In the genomic region with DNA sequence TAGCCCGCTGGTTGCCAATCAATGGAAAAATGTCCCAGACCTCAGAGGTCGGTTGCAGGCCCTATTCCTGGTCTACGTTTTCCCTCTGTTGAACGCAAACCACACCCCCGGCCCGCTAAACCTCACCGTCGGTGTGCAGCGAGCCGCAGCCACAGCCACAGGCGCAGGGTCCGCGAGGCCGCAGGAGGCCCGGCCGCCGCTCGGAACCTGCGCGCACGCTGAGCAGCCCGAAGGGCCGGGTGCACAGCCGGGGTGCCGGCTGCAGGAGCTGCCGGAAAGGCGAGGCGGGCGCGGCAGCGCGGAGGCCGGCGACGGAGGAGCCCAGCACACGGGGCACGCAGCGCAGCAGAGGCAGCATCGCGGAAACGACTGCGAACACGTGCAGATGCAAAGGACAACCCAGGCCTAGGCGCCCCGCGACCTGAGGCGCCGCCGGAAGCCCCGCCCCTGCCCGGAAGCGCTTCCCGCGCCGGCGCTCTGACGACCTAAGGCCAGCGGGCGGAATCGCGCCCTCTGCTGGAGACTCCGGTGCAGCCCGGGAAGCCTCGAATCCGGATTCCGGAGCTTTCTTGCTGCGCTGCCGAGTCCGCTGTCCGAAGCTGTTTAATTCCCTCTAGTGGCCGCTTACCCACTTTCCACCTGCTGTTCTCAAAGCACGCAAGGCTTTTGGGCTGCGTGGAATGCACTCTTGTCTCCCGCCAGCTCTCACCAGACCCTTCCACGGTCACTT, we compare ENCODE assay signal across 1 cellular context.
TF ChIP-seq lines count a peak whose summit lies in the region.

A gene with protein sequence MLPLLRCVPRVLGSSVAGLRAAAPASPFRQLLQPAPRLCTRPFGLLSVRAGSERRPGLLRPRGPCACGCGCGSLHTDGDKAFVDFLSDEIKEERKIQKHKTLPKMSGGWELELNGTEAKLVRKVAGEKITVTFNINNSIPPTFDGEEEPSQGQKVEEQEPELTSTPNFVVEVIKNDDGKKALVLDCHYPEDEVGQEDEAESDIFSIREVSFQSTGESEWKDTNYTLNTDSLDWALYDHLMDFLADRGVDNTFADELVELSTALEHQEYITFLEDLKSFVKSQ (minus strand): TSS at position 440 of the 730 bp plus-strand sequence. CDS start 82 bp downstream, at position 358.

TF ChIP-seq in HepG2, 621 proteins besides CTCF, POLR2A, EP300 and RAD21 (continued from another document and continues in another):
- TF ChIP-seq, protein P1, sequence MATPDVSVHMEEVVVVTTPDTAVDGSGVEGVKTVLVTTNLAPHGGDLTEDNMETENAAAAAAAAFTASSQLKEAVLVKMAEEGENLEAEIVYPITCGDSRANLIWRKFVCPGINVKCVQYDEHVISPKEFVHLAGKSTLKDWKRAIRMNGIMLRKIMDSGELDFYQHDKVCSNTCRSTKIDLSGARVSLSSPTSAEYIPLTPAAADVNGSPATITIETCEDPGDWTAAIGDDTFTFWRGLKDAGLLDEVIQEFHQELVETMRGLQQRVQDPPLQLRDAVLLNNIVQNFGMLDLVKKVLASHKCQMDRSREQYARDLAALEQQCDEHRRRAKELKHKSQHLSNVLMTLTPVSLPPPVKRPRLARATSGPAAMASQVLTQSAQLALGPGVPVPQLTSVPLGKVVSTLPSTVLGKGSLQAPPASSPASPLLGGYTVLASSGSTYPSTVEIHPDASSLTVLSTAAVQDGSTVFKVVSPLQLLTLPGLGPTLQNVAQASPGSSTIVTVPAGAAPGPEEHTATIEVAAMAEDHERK (CRISPR knock-in tag; IDR thresholded peaks at IDR 0.05; ENCODE audit: low read depth): no peak
- TF ChIP-seq, protein P2, sequence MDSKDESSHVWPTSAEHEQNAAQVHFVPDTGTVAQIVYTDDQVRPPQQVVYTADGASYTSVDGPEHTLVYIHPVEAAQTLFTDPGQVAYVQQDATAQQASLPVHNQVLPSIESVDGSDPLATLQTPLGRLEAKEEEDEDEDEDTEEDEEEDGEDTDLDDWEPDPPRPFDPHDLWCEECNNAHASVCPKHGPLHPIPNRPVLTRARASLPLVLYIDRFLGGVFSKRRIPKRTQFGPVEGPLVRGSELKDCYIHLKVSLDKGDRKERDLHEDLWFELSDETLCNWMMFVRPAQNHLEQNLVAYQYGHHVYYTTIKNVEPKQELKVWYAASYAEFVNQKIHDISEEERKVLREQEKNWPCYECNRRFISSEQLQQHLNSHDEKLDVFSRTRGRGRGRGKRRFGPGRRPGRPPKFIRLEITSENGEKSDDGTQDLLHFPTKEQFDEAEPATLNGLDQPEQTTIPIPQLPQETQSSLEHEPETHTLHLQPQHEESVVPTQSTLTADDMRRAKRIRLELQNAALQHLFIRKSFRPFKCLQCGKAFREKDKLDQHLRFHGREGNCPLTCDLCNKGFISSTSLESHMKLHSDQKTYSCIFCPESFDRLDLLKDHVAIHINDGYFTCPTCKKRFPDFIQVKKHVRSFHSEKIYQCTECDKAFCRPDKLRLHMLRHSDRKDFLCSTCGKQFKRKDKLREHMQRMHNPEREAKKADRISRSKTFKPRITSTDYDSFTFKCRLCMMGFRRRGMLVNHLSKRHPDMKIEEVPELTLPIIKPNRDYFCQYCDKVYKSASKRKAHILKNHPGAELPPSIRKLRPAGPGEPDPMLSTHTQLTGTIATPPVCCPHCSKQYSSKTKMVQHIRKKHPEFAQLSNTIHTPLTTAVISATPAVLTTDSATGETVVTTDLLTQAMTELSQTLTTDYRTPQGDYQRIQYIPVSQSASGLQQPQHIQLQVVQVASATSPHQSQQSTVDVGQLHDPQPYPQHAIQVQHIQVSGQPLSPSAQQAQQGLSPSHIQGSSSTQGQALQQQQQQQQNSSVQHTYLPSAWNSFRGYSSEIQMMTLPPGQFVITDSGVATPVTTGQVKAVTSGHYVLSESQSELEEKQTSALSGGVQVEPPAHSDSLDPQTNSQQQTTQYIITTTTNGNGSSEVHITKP (CRISPR knock-in tag; IDR thresholded peaks at IDR 0.05; ENCODE audit: low read depth): no peak
- TF ChIP-seq KDM5B (CRISPR knock-in tag; IDR thresholded peaks at IDR 0.05; ENCODE audit: borderline replicate concordance) (peak; percentile 97), ZNF460 (CRISPR knock-in tag; IDR thresholded peaks at IDR 0.05; ENCODE audit: borderline replicate concordance) (no peak), MZF1 (CRISPR knock-in tag; IDR thresholded peaks at IDR 0.05; ENCODE audit: borderline replicate concordance) (no peak), KMT2B (CRISPR knock-in tag; IDR thresholded peaks at IDR 0.05) (peak; percentile 83; the same call in 1 of the 2 replicates), ZBTB3 (CRISPR knock-in tag; IDR thresholded peaks at IDR 0.05; ENCODE audit: borderline replicate concordance, low read depth) (no peak), ZNF644 (CRISPR knock-in tag; IDR thresholded peaks at IDR 0.05; ENCODE audit: low read depth) (no peak), ZNF446 (CRISPR knock-in tag; IDR thresholded peaks at IDR 0.05) (peak; percentile 98), SUZ12 (IDR thresholded peaks at IDR 0.05; ENCODE audit: low read depth, low read length) (no peak), ZFX (CRISPR knock-in tag; IDR thresholded peaks at IDR 0.05; ENCODE audit: low read depth) (peak; percentile 100), GLI4 (CRISPR knock-in tag; IDR thresholded peaks at IDR 0.05; ENCODE audit: borderline replicate concordance) (peak; percentile 86; the same call in 1 of the 2 replicates), PHB2 (IDR thresholded peaks at IDR 0.05; ENCODE audit: partially characterized antibody) (no peak), ZNF256 (CRISPR knock-in tag; conservative IDR thresholded peaks at IDR 0.05) (no peak; the same call in 1 of the 2 replicates), ATF7 (IDR thresholded peaks at IDR 0.05) (no peak), ATF7 (CRISPR knock-in tag; IDR thresholded peaks at IDR 0.05) (peak; percentile 74), SNAPC2 (CRISPR knock-in tag; IDR thresholded peaks at IDR 0.05) (0 out of 2 replicates have a peak, but pooled peaks have one; percentile 60), SRSF1 (optimal IDR thresholded peaks at IDR 0.05; ENCODE audit: low read depth, low read length) (no peak), ZNF737 (CRISPR knock-in tag; IDR thresholded peaks at IDR 0.05; ENCODE audit: borderline replicate concordance) (no peak; the same call in 1 of the 2 replicates), ZNF17 (CRISPR knock-in tag; IDR thresholded peaks at IDR 0.05) (no peak)
- TF ChIP-seq, protein P3, sequence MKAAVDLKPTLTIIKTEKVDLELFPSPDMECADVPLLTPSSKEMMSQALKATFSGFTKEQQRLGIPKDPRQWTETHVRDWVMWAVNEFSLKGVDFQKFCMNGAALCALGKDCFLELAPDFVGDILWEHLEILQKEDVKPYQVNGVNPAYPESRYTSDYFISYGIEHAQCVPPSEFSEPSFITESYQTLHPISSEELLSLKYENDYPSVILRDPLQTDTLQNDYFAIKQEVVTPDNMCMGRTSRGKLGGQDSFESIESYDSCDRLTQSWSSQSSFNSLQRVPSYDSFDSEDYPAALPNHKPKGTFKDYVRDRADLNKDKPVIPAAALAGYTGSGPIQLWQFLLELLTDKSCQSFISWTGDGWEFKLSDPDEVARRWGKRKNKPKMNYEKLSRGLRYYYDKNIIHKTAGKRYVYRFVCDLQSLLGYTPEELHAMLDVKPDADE (CRISPR knock-in tag; IDR thresholded peaks at IDR 0.05): peak; percentile 89
- TF ChIP-seq, protein P4, sequence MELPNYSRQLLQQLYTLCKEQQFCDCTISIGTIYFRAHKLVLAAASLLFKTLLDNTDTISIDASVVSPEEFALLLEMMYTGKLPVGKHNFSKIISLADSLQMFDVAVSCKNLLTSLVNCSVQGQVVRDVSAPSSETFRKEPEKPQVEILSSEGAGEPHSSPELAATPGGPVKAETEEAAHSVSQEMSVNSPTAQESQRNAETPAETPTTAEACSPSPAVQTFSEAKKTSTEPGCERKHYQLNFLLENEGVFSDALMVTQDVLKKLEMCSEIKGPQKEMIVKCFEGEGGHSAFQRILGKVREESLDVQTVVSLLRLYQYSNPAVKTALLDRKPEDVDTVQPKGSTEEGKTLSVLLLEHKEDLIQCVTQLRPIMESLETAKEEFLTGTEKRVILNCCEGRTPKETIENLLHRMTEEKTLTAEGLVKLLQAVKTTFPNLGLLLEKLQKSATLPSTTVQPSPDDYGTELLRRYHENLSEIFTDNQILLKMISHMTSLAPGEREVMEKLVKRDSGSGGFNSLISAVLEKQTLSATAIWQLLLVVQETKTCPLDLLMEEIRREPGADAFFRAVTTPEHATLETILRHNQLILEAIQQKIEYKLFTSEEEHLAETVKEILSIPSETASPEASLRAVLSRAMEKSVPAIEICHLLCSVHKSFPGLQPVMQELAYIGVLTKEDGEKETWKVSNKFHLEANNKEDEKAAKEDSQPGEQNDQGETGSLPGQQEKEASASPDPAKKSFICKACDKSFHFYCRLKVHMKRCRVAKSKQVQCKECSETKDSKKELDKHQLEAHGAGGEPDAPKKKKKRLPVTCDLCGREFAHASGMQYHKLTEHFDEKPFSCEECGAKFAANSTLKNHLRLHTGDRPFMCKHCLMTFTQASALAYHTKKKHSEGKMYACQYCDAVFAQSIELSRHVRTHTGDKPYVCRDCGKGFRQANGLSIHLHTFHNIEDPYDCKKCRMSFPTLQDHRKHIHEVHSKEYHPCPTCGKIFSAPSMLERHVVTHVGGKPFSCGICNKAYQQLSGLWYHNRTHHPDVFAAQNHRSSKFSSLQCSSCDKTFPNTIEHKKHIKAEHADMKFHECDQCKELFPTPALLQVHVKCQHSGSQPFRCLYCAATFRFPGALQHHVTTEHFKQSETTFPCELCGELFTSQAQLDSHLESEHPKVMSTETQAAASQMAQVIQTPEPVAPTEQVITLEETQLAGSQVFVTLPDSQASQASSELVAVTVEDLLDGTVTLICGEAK (IDR thresholded peaks at IDR 0.05): no peak
- TF ChIP-seq, protein P4 (CRISPR knock-in tag; IDR thresholded peaks at IDR 0.05): peak; percentile 82; the same call in 1 of the 2 replicates
- TF ChIP-seq, protein P5, sequence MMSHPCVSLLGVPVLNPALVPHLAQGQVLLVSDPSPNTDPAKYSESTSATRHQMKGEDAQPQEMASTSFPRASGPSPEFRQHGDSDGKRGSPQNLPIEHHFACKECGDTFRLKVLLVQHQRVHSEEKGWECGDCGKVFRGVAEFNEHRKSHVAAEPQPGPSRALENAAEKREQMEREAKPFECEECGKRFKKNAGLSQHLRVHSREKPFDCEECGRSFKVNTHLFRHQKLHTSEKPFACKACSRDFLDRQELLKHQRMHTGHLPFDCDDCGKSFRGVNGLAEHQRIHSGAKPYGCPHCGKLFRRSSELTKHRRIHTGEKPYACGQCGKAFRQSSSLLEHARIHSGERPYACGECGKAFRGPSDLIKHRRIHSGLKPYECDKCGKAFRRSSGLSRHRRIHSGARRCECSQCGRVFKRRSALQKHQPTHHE (CRISPR knock-in tag; IDR thresholded peaks at IDR 0.05; ENCODE audit: borderline replicate concordance): peak; percentile 73; the same call in 1 of the 2 replicates
- TF ChIP-seq, protein P6, sequence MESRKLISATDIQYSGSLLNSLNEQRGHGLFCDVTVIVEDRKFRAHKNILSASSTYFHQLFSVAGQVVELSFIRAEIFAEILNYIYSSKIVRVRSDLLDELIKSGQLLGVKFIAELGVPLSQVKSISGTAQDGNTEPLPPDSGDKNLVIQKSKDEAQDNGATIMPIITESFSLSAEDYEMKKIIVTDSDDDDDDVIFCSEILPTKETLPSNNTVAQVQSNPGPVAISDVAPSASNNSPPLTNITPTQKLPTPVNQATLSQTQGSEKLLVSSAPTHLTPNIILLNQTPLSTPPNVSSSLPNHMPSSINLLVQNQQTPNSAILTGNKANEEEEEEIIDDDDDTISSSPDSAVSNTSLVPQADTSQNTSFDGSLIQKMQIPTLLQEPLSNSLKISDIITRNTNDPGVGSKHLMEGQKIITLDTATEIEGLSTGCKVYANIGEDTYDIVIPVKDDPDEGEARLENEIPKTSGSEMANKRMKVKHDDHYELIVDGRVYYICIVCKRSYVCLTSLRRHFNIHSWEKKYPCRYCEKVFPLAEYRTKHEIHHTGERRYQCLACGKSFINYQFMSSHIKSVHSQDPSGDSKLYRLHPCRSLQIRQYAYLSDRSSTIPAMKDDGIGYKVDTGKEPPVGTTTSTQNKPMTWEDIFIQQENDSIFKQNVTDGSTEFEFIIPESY (CRISPR knock-in tag; IDR thresholded peaks at IDR 0.05): peak; percentile 51; the same call in 1 of the 2 replicates
- TF ChIP-seq, protein P7, sequence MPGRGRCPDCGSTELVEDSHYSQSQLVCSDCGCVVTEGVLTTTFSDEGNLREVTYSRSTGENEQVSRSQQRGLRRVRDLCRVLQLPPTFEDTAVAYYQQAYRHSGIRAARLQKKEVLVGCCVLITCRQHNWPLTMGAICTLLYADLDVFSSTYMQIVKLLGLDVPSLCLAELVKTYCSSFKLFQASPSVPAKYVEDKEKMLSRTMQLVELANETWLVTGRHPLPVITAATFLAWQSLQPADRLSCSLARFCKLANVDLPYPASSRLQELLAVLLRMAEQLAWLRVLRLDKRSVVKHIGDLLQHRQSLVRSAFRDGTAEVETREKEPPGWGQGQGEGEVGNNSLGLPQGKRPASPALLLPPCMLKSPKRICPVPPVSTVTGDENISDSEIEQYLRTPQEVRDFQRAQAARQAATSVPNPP (CRISPR knock-in tag; IDR thresholded peaks at IDR 0.05): peak; percentile 76; the same call in 1 of the 2 replicates
- TF ChIP-seq, protein P8, sequence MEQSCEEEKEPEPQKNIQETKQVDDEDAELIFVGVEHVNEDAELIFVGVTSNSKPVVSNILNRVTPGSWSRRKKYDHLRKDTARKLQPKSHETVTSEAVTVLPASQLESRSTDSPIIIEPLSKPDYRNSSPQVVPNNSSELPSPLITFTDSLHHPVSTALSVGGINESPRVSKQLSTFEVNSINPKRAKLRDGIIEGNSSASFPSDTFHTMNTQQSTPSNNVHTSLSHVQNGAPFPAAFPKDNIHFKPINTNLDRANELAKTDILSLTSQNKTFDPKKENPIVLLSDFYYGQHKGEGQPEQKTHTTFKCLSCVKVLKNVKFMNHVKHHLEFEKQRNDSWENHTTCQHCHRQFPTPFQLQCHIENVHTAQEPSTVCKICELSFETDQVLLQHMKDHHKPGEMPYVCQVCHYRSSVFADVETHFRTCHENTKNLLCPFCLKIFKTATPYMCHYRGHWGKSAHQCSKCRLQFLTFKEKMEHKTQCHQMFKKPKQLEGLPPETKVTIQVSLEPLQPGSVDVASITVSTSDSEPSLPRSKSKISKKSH (CRISPR knock-in tag; IDR thresholded peaks at IDR 0.05; ENCODE audit: borderline replicate concordance): no peak; the same call in 1 of the 2 replicates
